10 cellular contexts compared by ENCODE assay signal in the genomic region with DNA sequence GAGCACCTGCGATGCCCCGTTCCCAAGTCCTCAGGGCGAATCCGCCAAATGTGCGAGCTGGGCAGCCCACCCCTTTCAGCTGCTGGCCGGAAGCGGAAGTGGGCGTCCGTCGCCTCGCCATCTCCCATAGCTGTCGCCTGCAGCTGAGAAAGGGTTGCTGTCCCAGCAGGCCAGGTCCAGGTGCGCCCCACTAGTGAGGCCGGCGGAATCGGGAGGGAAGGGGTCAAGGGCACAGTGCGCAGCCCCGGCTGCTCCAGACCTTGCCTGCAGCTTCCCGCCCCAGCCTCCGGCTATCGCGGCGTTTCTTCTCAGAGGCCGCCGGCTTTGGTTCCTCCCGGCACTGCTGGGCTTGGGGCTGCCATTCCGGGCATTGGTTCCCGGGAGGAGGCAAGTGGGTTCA. TPM values are rescaled to one million over a fixed set of nuclear protein-coding genes. Genes with fewer than 3 reads are reported as not detected.
A peak's percentile ranks its signal among the peaks of the same experiment; 100 is the strongest.
DNase-seq lines count a peak whose midpoint lies in the region; ATAC-seq, FAIRE-seq and TF ChIP-seq lines count a peak whose summit lies in the region.
"Had no signal": no experiment of that assay in that cellular context is flagged by ENCODE, and none has a peak within 500 bp of the region (broad histone marks: within the 10 kb centered on the region; RNA-seq: fewer than 3 reads in every experiment).

A gene (plus strand): TSS at position 109 of the 400 bp plus-strand sequence. CDS start 15,299 bp downstream, outside the sequence.

- peaks cover 17 to 80% (median 63%) of the 10 kb centered on the region in 7 donors for H3K9me3 Mint-ChIP-seq in naive B cell

- peak within 1 kb of the TSS in 5 of 8 donors; percentile 42 to 75 (median 51) for H3K4me3 Mint-ChIP-seq in naive B cell

- peak within 1 kb of the TSS; percentile 61 for H3K4me3 ChIP-seq in brain microvascular endothelial cell (ENCODE audit: low read depth, low read length)

- no peaks in the 10 kb centered on the region for H3K27me3 ChIP-seq in brain microvascular endothelial cell (replicated peaks)

- no peak for ATAC-seq in naive B cell (ENCODE audit: low read depth in 2 of 2)

- DNase-seq in AG20443 (ENCODE audit: low spot score) = peak; percentile 37
- DNase-seq in NCI-H1092 treated with DMSO at 0.1 percent for 48 hours (lab: John Stamatoyannopoulos, UW) = peak; percentile 30
- DNase-seq in brain microvascular endothelial cell = peak; percentile 5
- no peak for DNase-seq in naive B cell
- DNase-seq in NK-92 treated with Interleukin-12 subunit alpha and Interleukin-12 subunit beta, amount 100 ng/mL, for 24 hours (lab: John Stamatoyannopoulos, UW) = no peak
- no peak for DNase-seq in SHP77 (lab: John Stamatoyannopoulos, UW)
- DNase-seq in C1 segment of cervical spinal cord (lab: John Stamatoyannopoulos, UW) = no peak
- no peak for DNase-seq in GM12892 (ENCODE audit: insufficient read length)
- DNase-seq: NCI-H1105, SIG-M5 had no signal

- no peaks in the 10 kb centered on the region for H3K36me3 ChIP-seq in brain microvascular endothelial cell (replicated peaks)

- peaks cover 0 to 4% (median 0%) of the 10 kb centered on the region in 3 donors for H3K4me1 Mint-ChIP-seq in naive B cell

- no peak within 1 kb of the TSS for H3K27ac Mint-ChIP-seq in naive B cell

- peaks cover 0 to 8% (median 0%) of the 10 kb centered on the region in 3 donors for H3K27me3 Mint-ChIP-seq in naive B cell

- in situ Hi-C loops in brain microvascular endothelial cell (cut with HindIII; ENCODE audit: low pct_ligation_motif_present, low sequenced_read_pairs) = no loop called here

- no peak within 1 kb of the TSS for H3K27ac ChIP-seq in brain microvascular endothelial cell

- no peak for TF ChIP-seq POLR2A in GM12892 (IDR thresholded peaks at IDR 0.05; ENCODE audit: low read depth, low read length)

- no peak for TF ChIP-seq CTCF in brain microvascular endothelial cell (IDR thresholded peaks at IDR 0.05; ENCODE audit: low read depth, low read length, missing control alignments)

- no peak for FAIRE-seq in GM12892 (lab: Jason Lieb, UNC)

- peaks cover 23 to 39% of the 10 kb centered on the region in 2 donors for H3K36me3 Mint-ChIP-seq in naive B cell

RNA-seq across cellular contexts. Expression of the gene that starts here (rescaled TPM):
- 1 to 10 TPM in 5 of 6 donors, not detected in 1; 1.1 to 4.9 (median 1.4) TPM for polyA plus RNA-seq in naive B cell (ENCODE audit: low read depth in 6 of 6)
- polyA plus RNA-seq in GM12892 (2012; ENCODE audit: missing spikeins) = 0.66 TPM

Comparison
In these comparisons a context has a peak if more than half of its experiments do, and no peak if none do; other contexts are left out.
1. DNase-seq: peak in AG20443 (single experiment), NCI-H1092 treated with DMSO at 0.1 percent for 48 hours (single experiment) and brain microvascular endothelial cell (single experiment); none in naive B cell (single experiment), NK-92 treated with Interleukin-12 subunit alpha and Interleukin-12 subunit beta, amount 100 ng/mL, for 24 hours (single experiment), SHP77 (0 of 2), C1 segment of cervical spinal cord (0 of 14) and GM12892 (single experiment).